1 cellular context compared by ENCODE assay signal in the genomic region with DNA sequence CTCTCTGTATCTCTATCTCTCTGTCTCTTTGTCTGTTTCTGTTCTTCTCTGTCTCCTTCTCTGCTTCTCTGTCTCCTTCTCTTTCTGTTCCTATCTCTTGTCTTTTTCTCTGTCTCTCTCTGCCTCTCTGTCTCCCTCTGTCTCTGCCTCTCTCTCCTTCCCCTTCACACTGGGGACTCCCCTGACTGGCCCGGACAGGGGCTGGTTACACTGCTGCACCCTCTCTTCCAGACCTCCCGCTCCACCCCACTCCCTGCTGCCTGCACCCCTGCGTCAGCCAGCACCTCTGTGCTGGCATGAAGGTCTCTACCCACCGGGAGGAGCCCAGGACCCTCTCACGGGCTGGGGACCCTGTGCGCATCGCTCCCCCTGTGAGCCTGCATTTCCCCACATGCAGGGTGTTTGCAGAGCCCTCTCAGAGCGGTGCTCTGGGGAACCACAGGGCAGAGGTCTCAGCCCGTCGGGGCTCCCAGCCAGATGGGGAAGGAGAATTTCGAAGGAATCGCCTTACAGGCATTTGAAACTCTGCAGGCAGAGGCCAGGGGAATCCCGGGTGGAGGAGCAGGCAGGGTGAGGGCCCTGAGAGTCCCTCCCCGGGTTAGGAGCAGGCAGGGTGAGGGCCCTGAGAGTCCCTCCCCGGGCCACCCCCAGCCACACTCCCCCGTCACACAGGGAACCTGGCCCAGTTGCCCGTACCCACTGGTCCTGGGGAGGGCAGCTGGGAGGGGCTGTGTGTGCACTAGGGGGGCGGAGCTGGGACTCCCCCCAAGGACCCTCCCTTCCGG.
TF ChIP-seq lines count a peak whose summit lies in the region.

No MANE protein-coding gene starts in this region.

TF ChIP-seq in SK-N-SH treated with all-trans-retinoic acid at 6 μM for 48 hours, 23 proteins besides CTCF, POLR2A, EP300 and RAD21 (continued from another document):
- TF ChIP-seq, protein P1, sequence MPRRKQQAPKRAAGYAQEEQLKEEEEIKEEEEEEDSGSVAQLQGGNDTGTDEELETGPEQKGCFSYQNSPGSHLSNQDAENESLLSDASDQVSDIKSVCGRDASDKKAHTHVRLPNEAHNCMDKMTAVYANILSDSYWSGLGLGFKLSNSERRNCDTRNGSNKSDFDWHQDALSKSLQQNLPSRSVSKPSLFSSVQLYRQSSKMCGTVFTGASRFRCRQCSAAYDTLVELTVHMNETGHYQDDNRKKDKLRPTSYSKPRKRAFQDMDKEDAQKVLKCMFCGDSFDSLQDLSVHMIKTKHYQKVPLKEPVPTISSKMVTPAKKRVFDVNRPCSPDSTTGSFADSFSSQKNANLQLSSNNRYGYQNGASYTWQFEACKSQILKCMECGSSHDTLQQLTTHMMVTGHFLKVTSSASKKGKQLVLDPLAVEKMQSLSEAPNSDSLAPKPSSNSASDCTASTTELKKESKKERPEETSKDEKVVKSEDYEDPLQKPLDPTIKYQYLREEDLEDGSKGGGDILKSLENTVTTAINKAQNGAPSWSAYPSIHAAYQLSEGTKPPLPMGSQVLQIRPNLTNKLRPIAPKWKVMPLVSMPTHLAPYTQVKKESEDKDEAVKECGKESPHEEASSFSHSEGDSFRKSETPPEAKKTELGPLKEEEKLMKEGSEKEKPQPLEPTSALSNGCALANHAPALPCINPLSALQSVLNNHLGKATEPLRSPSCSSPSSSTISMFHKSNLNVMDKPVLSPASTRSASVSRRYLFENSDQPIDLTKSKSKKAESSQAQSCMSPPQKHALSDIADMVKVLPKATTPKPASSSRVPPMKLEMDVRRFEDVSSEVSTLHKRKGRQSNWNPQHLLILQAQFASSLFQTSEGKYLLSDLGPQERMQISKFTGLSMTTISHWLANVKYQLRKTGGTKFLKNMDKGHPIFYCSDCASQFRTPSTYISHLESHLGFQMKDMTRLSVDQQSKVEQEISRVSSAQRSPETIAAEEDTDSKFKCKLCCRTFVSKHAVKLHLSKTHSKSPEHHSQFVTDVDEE (CRISPR knock-in tag; IDR thresholded peaks at IDR 0.05): no peak
- no peak for TF ChIP-seq SNAI2 (CRISPR knock-in tag; IDR thresholded peaks at IDR 0.05)
TF ChIP-seq in SK-N-SH treated with all-trans-retinoic acid at 6 μM for 48 hours: peak in this region for 0.
